In the genomic region with DNA sequence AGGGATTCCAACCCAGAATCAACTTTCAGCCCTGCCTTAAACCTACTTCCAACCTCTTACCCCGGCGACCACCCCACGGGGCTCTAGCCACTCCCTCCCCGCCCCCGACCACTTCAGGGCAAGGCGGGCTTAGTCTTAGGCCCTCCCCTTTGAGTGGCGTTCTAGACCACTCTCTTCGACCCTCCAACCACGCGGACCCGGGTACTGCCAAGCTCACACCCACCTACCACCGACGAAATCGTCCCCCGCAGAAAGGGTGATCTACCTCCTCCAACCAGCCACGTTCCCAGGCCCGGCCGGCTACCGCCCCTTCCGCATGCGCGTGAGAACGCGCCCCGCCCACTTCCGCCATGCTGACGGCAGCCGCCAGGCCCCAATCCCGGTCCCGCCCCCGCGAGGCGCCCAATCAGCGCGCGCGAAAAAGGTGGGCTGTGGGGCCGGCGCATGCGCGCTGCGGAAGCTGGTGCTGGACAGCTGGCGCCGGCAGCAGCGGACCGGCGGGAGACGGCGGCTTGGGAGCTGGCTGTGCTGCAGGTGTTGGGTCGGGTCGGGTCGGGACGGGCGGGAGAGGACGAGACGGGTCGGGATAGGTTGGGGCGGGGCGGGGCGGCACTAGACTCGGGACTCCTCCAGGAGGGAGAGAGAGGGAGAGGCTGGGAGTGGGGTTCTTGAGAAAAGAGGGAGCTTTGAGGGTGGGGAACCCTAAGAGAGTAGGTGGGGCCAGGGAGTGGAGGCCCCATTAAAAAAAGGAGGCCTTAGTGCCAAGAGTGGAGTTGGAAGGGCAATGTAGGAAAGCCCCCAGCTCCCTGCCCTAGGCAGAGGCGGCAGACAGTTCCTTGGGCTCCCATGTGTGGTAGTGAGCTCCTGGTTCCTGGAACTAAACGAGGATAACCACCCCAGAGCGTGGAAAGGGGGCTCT, we compare ENCODE assay signal across 8 cellular contexts. TPM values are rescaled to one million over a fixed set of nuclear protein-coding genes. Genes with fewer than 3 reads are reported as not detected.
DNase-seq lines count a peak whose midpoint lies in the region; ATAC-seq and TF ChIP-seq lines count a peak whose summit lies in the region.

A gene with protein sequence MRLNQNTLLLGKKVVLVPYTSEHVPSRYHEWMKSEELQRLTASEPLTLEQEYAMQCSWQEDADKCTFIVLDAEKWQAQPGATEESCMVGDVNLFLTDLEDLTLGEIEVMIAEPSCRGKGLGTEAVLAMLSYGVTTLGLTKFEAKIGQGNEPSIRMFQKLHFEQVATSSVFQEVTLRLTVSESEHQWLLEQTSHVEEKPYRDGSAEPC (minus strand): TSS at position 302 of the 919 bp plus-strand sequence. CDS start 647 bp downstream, outside the sequence.

- H3K27me3 ChIP-seq in thoracic aorta (replicated peaks; ENCODE audit: insufficient read depth) = no peaks in the 10 kb centered on the region

- peak within 1 kb of the TSS; percentile 63 to 67 for H3K27ac ChIP-seq in thoracic aorta

- H3K27me3 Mint-ChIP-seq in activated naive CD8-positive, alpha-beta T cell = no peaks in the 10 kb centered on the region
- no peaks in the 10 kb centered on the region for H3K27me3 Mint-ChIP-seq in osteocyte (ENCODE audit: unreplicated experiment)

- H3K9me3 Mint-ChIP-seq in activated naive CD8-positive, alpha-beta T cell (ENCODE audit: low read depth) = no peaks in the 10 kb centered on the region
- no peaks in the 10 kb centered on the region for H3K9me3 Mint-ChIP-seq in osteocyte (ENCODE audit: unreplicated experiment)

- DNase-seq in NCI-H1105 treated with DMSO at 0.1 percent for 48 hours (lab: John Stamatoyannopoulos, UW) (peak; percentile 90), SKM-1 treated with dmso at 0.1 percent for 144 hours (lab: John Stamatoyannopoulos, UW; ENCODE audit: unreplicated experiment) (peak; percentile 93), head of caudate nucleus (peak; percentile 75 to 99 (median 95)), osteocyte (ENCODE audit: extremely low spot score, unreplicated experiment) (peak; percentile 100), thoracic aorta (ENCODE audit: low spot score) (peak; percentile 93)

- peaks cover 61% of the 10 kb centered on the region for H3K4me1 Mint-ChIP-seq in activated naive CD8-positive, alpha-beta T cell (ENCODE audit: low read depth)
- peaks cover 39% of the 10 kb centered on the region for H3K4me1 Mint-ChIP-seq in osteocyte (ENCODE audit: unreplicated experiment)

- H3K9me3 ChIP-seq in thoracic aorta = no peaks in the 10 kb centered on the region

- H3K36me3 ChIP-seq in thoracic aorta = peaks cover 23% of the 10 kb centered on the region

- intact Hi-C loops in head of caudate nucleus (cut with DNase I) = no loop called here

- H3K4me3 ChIP-seq in GM08714 (ENCODE audit: low read length) (peak within 1 kb of the TSS; percentile 85), thoracic aorta (peak within 1 kb of the TSS; percentile 93)

- peak within 1 kb of the TSS; percentile 93 for H3K27ac Mint-ChIP-seq in activated naive CD8-positive, alpha-beta T cell
- peak within 1 kb of the TSS; percentile 87 for H3K27ac Mint-ChIP-seq in osteocyte (ENCODE audit: unreplicated experiment)

- no peak for TF ChIP-seq CTCF in osteocyte (IDR thresholded peaks at IDR 0.05)
- TF ChIP-seq CTCF in thoracic aorta (IDR thresholded peaks at IDR 0.05) = no peak

- peak within 1 kb of the TSS; percentile 97 for H3K4me3 Mint-ChIP-seq in activated naive CD8-positive, alpha-beta T cell
- peak within 1 kb of the TSS; percentile 99 for H3K4me3 Mint-ChIP-seq in osteocyte (ENCODE audit: unreplicated experiment)

- H3K4me1 ChIP-seq in thoracic aorta (ENCODE audit: control insufficient read depth in 1 of 2, low read depth in 2 of 2) = peaks cover 15 to 25% of the 10 kb centered on the region in 2 donors

- ATAC-seq in HG02623 (IDR thresholded peaks at IDR 0.05; ENCODE audit: unreplicated experiment) (peak; percentile 74), thoracic aorta (ENCODE audit: insufficient number of reproducible peaks, low FRiP score, low read depth) (peak; percentile 65)

- H3K36me3 Mint-ChIP-seq in activated naive CD8-positive, alpha-beta T cell = peaks cover 8% of the 10 kb centered on the region
- H3K36me3 Mint-ChIP-seq in osteocyte (ENCODE audit: unreplicated experiment) = peaks cover 13% of the 10 kb centered on the region

RNA-seq across cellular contexts. Expression of the gene that starts here (rescaled TPM):
- total RNA-seq in osteocyte (48.6 and 52.5 TPM in 2 replicates), thoracic aorta (10 to 100 TPM; 37.1 to 39.4 TPM)

Comparison
In these comparisons a context has a peak if more than half of its experiments do, and no peak if none do; other contexts are left out.
1. Peak in every context shown above with its lines: DNase-seq, ATAC-seq, H3K4me3 ChIP-seq and H3K27ac ChIP-seq.